In the genomic region with DNA sequence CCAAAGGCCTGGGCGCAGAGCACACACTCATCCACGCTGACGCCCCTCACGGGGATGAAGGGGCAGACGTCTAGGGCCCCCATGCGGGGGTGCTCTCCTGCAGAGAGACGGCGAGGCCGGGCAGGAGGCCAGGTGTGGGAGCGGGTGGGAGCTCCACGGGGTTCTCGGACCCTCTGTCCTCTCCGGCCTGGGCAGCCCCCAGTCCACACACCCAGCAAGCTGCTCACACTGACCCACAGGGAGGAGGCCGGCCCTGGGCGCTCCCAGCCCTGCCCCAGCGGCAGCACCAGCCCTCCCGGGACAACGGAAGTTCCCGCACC, we compare ENCODE assay signal across 10 cellular contexts. TPM values are rescaled to one million over a fixed set of nuclear protein-coding genes. Genes with fewer than 3 reads are reported as not detected.
DNase-seq lines count a peak whose midpoint lies in the region; ATAC-seq, FAIRE-seq and TF ChIP-seq lines count a peak whose summit lies in the region.
"Had no signal": no experiment of that assay in that cellular context is flagged by ENCODE, and none has a peak within 500 bp of the region (broad histone marks: within the 10 kb centered on the region; RNA-seq: fewer than 3 reads in every experiment).

No MANE protein-coding gene starts in this region.

- no peak for FAIRE-seq in astrocyte (lab: Jason Lieb, UNC)

- H3K4me1 Mint-ChIP-seq in astrocyte (ENCODE audit: low read depth, unreplicated experiment): peaks cover 2% of the 10 kb centered on the region

- H3K9ac ChIP-seq in HUES48 (ENCODE audit: low read depth, low read length) (no peak overlapping the region), astrocyte (ENCODE audit: low read length) (no peak overlapping the region), iPS-20b (ENCODE audit: low read depth, low read length) (peak overlapping the region; percentile 45; the same call in 1 of the 2 replicates)

- peaks cover 4% of the 10 kb centered on the region for H3K36me3 Mint-ChIP-seq in astrocyte (ENCODE audit: low read depth, unreplicated experiment)

- H3K9me3 ChIP-seq in HUES48 (ENCODE audit: control insufficient read depth, insufficient read depth, low read length) (no peaks in the 10 kb centered on the region), astrocyte (ENCODE audit: insufficient read depth, low read depth, low read length) (no peaks in the 10 kb centered on the region), iPS-20b (ENCODE audit: insufficient read depth, low read depth, low read length) (no peaks in the 10 kb centered on the region), prostate gland (no peaks in the 10 kb centered on the region)

- no peaks in the 10 kb centered on the region for H3K27me3 ChIP-seq in HUES48 (ENCODE audit: control insufficient read depth, insufficient read depth, low read length)
- H3K27me3 ChIP-seq in astrocyte (ENCODE audit: insufficient read depth, low read length): no peaks in the 10 kb centered on the region
- no peaks in the 10 kb centered on the region for H3K27me3 ChIP-seq in iPS-20b (ENCODE audit: insufficient read depth, low read length)
- no peaks in the 10 kb centered on the region for H3K27me3 ChIP-seq in prostate gland (replicated peaks; ENCODE audit: insufficient read depth)

- H3K4me1 ChIP-seq in HUES48 (ENCODE audit: control insufficient read depth, insufficient read depth, low read length): 0 out of 2 replicates have a peak, but pooled peaks cover 5% of the 10 kb centered on the region
- H3K4me1 ChIP-seq in astrocyte (ENCODE audit: insufficient read depth, low read length): no peaks in the 10 kb centered on the region
- peaks cover 5% of the 10 kb centered on the region; the same call in 1 of the 2 replicates for H3K4me1 ChIP-seq in iPS-20b (ENCODE audit: insufficient read depth, low read length)
- H3K4me1 ChIP-seq in prostate gland (replicated peaks): no peaks in the 10 kb centered on the region

- H3K27me3 Mint-ChIP-seq in astrocyte (ENCODE audit: low read depth, unreplicated experiment): no peaks in the 10 kb centered on the region
- H3K27me3 Mint-ChIP-seq: stimulated activated naive CD8-positive, alpha-beta T cell treated with anti-CD3 and anti-CD28 coated beads, Interleukin-15, Interleukin-2, amounts not matched to agents 100 ng/mL and 50 ng/mL, for 24 hours had no signal

- H3K4me3 ChIP-seq in HUES48 (ENCODE audit: low read depth, low read length): no peak overlapping the region
- no peak overlapping the region for H3K4me3 ChIP-seq in astrocyte (ENCODE audit: insufficient read depth, low read depth, low read length)
- no peak overlapping the region for H3K4me3 ChIP-seq in iPS-20b (ENCODE audit: low read length)
- peak overlapping the region in 1 of 2 donors; percentile 13 for H3K4me3 ChIP-seq in prostate gland

- H2AFZ ChIP-seq in astrocyte (ENCODE audit: low read depth, low read length): peak overlapping the region; percentile 41

- DNase-seq in astrocyte (ENCODE audit: low read depth) (no peak), prostate gland (ENCODE audit: low spot score) (no peak), NCI-H226 (no peak)
- no peak for DNase-seq in activated CD4-positive, alpha-beta T cell treated with anti-CD3 and anti-CD28 coated beads, Interleukin-2, amount 50 U/mL, for 4 hours
- DNase-seq: MV-4-11 had no signal

- no peaks in the 10 kb centered on the region for H4K20me1 ChIP-seq in astrocyte (ENCODE audit: insufficient read depth, low read length)

- TF ChIP-seq CTCF in astrocyte (IDR thresholded peaks at IDR 0.05; ENCODE audit: insufficient read depth, low read depth, low read length): no peak
- TF ChIP-seq CTCF in prostate gland (IDR thresholded peaks at IDR 0.05): no peak

- ATAC-seq in HG03520 (IDR thresholded peaks at IDR 0.05; ENCODE audit: unreplicated experiment) (no peak), HG03175 (IDR thresholded peaks at IDR 0.05; ENCODE audit: unreplicated experiment) (no peak)

- intact Hi-C loops in prostate gland (cut with DNase I): loop anchor here (10.0 kb wide), 1 partner anchor 172 kb away; a partner anchor contains a TSS

- H3K27ac Mint-ChIP-seq in astrocyte (ENCODE audit: unreplicated experiment): no peak overlapping the region
- H3K27ac Mint-ChIP-seq: stimulated activated naive CD8-positive, alpha-beta T cell treated with anti-CD3 and anti-CD28 coated beads, Interleukin-15, Interleukin-2, amounts not matched to agents 100 ng/mL and 50 ng/mL, for 24 hours had no signal

- H3K4me3 Mint-ChIP-seq in astrocyte (ENCODE audit: unreplicated experiment): no peak overlapping the region
- H3K4me3 Mint-ChIP-seq: stimulated activated naive CD8-positive, alpha-beta T cell treated with anti-CD3 and anti-CD28 coated beads, Interleukin-15, Interleukin-2, amounts not matched to agents 100 ng/mL and 50 ng/mL, for 24 hours had no signal

- H3K9me3 Mint-ChIP-seq in astrocyte (ENCODE audit: unreplicated experiment): peaks cover 3% of the 10 kb centered on the region
- H3K9me3 Mint-ChIP-seq: stimulated activated naive CD8-positive, alpha-beta T cell treated with anti-CD3 and anti-CD28 coated beads, Interleukin-15, Interleukin-2, amounts not matched to agents 100 ng/mL and 50 ng/mL, for 24 hours had no signal

- peak overlapping the region; percentile 45 for H3K27ac ChIP-seq in HUES48 (ENCODE audit: low read depth, low read length)
- H3K27ac ChIP-seq in astrocyte (ENCODE audit: low read depth, low read length): no peak overlapping the region
- H3K27ac ChIP-seq in iPS-20b (ENCODE audit: low read length): peak overlapping the region; percentile 36
- peak overlapping the region; percentile 64 to 92 for H3K27ac ChIP-seq in prostate gland

- 27% methylated on average over 19 of the region's 19 CpGs for WGBS in prostate gland

- no peak for TF ChIP-seq POLR2A in prostate gland (IDR thresholded peaks at IDR 0.05)

- H3K36me3 ChIP-seq in HUES48 (ENCODE audit: control insufficient read depth, insufficient read depth, low read length) (no peaks in the 10 kb centered on the region), astrocyte (ENCODE audit: insufficient read depth, low read length) (no peaks in the 10 kb centered on the region), iPS-20b (ENCODE audit: insufficient read depth, low read depth, low read length) (0 out of 2 replicates have a peak, but pooled peaks cover 3% of the 10 kb centered on the region), prostate gland (no peaks in the 10 kb centered on the region)

- peak overlapping the region; percentile 44 for H3K4me2 ChIP-seq in astrocyte (ENCODE audit: low read length)

- no peaks in the 10 kb centered on the region for H3K79me2 ChIP-seq in astrocyte (ENCODE audit: insufficient read depth, low read length)

RNA-seq across cellular contexts. Expression of a gene that starts 2.5 kb away (rescaled TPM):
- total RNA-seq in astrocyte (1.9 and 2.0 TPM in 2 replicates), prostate gland (10 to 100 TPM in 1 of 2 donors, 1 to 10 TPM in 1; 1.4 to 19.0 TPM)

RNA-seq across cellular contexts. Expression of a gene that starts 31.4 kb away (rescaled TPM):
- 15.8 and 17.8 TPM in 2 replicates for total RNA-seq in astrocyte
- 10 to 100 TPM; 42.0 to 79.4 TPM for total RNA-seq in prostate gland

RNA-seq across cellular contexts. Expression of a gene that starts 55.0 kb away (rescaled TPM):
- total RNA-seq in astrocyte (120 and 194 TPM in 2 replicates), prostate gland (100 to 1,000 TPM; 198 to 474 TPM)
